ENCODE assay signal across 25 cellular contexts in the genomic region with DNA sequence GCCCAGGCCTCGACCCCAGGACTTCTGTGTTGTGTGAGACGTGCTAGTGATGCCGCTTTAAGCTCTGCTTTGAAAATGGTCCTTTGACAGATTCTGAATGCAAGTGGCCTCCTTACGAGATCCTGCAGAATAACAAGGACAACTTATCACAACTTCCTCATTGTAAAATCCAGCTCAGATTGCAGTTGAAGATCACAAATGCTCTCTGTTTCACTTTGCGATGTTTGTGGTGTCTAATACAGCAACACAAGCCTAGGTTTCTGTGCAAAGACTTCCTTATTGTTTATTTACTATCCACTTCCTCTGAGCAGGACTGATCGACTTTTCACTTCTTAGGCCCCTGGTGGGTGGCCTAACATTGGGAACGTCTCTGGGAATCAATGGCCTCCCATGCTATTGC.
"Had no signal": no experiment of that assay in that cellular context is flagged by ENCODE, and none has a peak within 500 bp of the region (broad histone marks: within the 10 kb centered on the region; RNA-seq: fewer than 3 reads in every experiment).

No MANE protein-coding gene starts in this region.

- H3K4me1 Mint-ChIP-seq: activated naive CD4-positive, alpha-beta T cell treated with anti-CD3 and anti-CD28 coated beads, Interleukin-2, amount 50 U/mL, for 24 hours; T-cell had no signal

- H3K36me3 ChIP-seq: WERI-Rb-1 had no signal

- H3K27ac ChIP-seq: SK-N-MC, WERI-Rb-1 had no signal

- H3K27me3 Mint-ChIP-seq: activated naive CD4-positive, alpha-beta T cell treated with anti-CD3 and anti-CD28 coated beads, Interleukin-2, amount 50 U/mL, for 24 hours had no signal

- H3K4me3 ChIP-seq: SK-N-MC had no signal

- H3K9me3 Mint-ChIP-seq: activated CD4-positive, alpha-beta memory T cell treated with anti-CD3 and anti-CD28 coated beads, Interleukin-2, amount 10 ng/mL, durations not matched to agents 7 days and 5 days; activated naive CD4-positive, alpha-beta T cell treated with anti-CD3 and anti-CD28 coated beads, Interleukin-2, amount 50 U/mL, for 24 hours; activated T-cell treated with anti-CD3 and anti-CD28 coated beads, Interleukin-2, amount 50 U/mL, for 24 hours; activated T-helper 1 cell treated with anti-CD3 and anti-CD28 coated beads, Interleukin-12 subunit alpha, Interleukin-12 subunit beta, Interleukin-2, Interleukin-4 antibody, amounts not matched to agents 30 ng/mL and 10 ng/mL and 1 ng/mL, durations not matched to agents 14 hours and 24 hours and 36 hours; T-cell had no signal

- H3K4me3 Mint-ChIP-seq: activated CD4-positive, alpha-beta memory T cell treated with anti-CD3 and anti-CD28 coated beads, Interleukin-2, amount 10 ng/mL, durations not matched to agents 7 days and 5 days; activated CD4-positive, alpha-beta T cell treated with anti-CD3 and anti-CD28 coated beads for 36 hours; activated naive CD4-positive, alpha-beta T cell treated with anti-CD3 and anti-CD28 coated beads, Interleukin-2, amount 50 U/mL, for 24 hours; activated T-cell treated with anti-CD3 and anti-CD28 coated beads, Interleukin-2, amount 50 U/mL, for 24 hours; activated T-helper 1 cell treated with anti-CD3 and anti-CD28 coated beads, Interleukin-12 subunit alpha, Interleukin-12 subunit beta, Interleukin-2, Interleukin-4 antibody, amounts not matched to agents 30 ng/mL and 10 ng/mL and 1 ng/mL, durations not matched to agents 14 hours and 24 hours and 36 hours; T-cell had no signal

- DNase-seq: activated CD4-positive, alpha-beta memory T cell treated with anti-CD3 and anti-CD28 coated beads, Interleukin-2, amount 10 ng/mL, durations not matched to agents 7 days and 5 days; activated CD4-positive, alpha-beta T cell treated with anti-CD3 and anti-CD28 coated beads for 36 hours; activated CD4-positive, alpha-beta T cell treated with anti-CD3 and anti-CD28 coated beads, Interleukin-2, amount 50 U/mL, for 1 hour; activated CD8-positive, alpha-beta memory T cell treated with anti-CD3 and anti-CD28 coated beads, Interleukin-2, amount 50 U/mL, for 4 hours; activated effector memory CD4-positive, alpha-beta T cell treated with Interleukin-2 at 50 U/mL for 16 hours; activated naive CD4-positive, alpha-beta T cell; activated T-cell treated with anti-CD3 and anti-CD28 coated beads, Interleukin-2, amount 50 U/mL, for 24 hours; aorta; central memory CD4-positive, alpha-beta T cell; KG1; NCI-H1105 treated with DMSO at 0.1 percent for 48 hours; NCI-H1436 treated with DMSO at 0.1 percent for 48 hours; NCI-H187; NCI-H2081; NCI-H446; NCI-H524; RPMI8226; T-cell; T-helper 2 cell; T1000; WERI-Rb-1 had no signal

- ATAC-seq: activated CD4-positive, alpha-beta T cell treated with anti-CD3 and anti-CD28 coated beads for 36 hours; Right ventricle myocardium inferior; T-cell had no signal

- H3K27ac Mint-ChIP-seq: activated CD4-positive, alpha-beta memory T cell treated with anti-CD3 and anti-CD28 coated beads, Interleukin-2, amount 10 ng/mL, durations not matched to agents 7 days and 5 days; activated CD4-positive, alpha-beta T cell treated with anti-CD3 and anti-CD28 coated beads for 36 hours; activated naive CD4-positive, alpha-beta T cell treated with anti-CD3 and anti-CD28 coated beads, Interleukin-2, amount 50 U/mL, for 24 hours; activated T-cell treated with anti-CD3 and anti-CD28 coated beads, Interleukin-2, amount 50 U/mL, for 24 hours; activated T-helper 1 cell treated with anti-CD3 and anti-CD28 coated beads, Interleukin-12 subunit alpha, Interleukin-12 subunit beta, Interleukin-2, Interleukin-4 antibody, amounts not matched to agents 30 ng/mL and 10 ng/mL and 1 ng/mL, durations not matched to agents 14 hours and 24 hours and 36 hours; T-cell had no signal

- H3K36me3 Mint-ChIP-seq: activated naive CD4-positive, alpha-beta T cell treated with anti-CD3 and anti-CD28 coated beads, Interleukin-2, amount 50 U/mL, for 24 hours; T-cell had no signal
